16 cellular contexts compared by ENCODE assay signal in the genomic region with DNA sequence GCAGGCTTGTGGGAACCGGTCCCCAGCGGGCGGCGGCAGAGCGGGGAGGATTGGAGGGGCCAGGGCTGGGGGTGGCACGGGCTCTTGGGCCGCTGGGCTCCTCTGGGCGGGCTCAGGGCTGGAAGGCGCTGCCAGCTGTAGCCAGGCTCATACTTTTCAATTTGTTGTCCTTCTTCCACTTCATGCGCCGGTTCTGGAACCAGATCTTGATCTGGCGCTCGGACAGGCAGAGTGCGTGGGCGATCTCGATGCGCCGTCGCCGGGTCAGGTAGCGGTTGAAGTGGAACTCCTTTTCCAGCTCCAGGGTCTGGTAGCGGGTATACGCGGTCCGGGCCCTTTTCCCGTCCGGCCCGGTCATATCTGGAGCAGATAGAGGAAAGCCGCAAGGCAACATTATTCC. TPM values are rescaled to one million over a fixed set of nuclear protein-coding genes. Genes with fewer than 3 reads are reported as not detected.
DNase-seq lines count a peak whose midpoint lies in the region; ATAC-seq, FAIRE-seq and TF ChIP-seq lines count a peak whose summit lies in the region.
"Had no signal": no experiment of that assay in that cellular context is flagged by ENCODE, and none has a peak within 500 bp of the region (broad histone marks: within the 10 kb centered on the region; RNA-seq: fewer than 3 reads in every experiment).

No MANE protein-coding gene starts in this region.

- H3K36me3 ChIP-seq in esophagus muscularis mucosa (no peaks in the 10 kb centered on the region), A673 (ENCODE audit: insufficient read depth, low read length, poor library complexity, severe bottlenecking) (peaks cover 12% of the 10 kb centered on the region)

- no peak overlapping the region for H3K27ac Mint-ChIP-seq in neural crest cell (ENCODE audit: unreplicated experiment)
- H3K27ac Mint-ChIP-seq: CD8-positive, alpha-beta T cell had no signal

- WGBS in esophagus muscularis mucosa, result 31% methylated on average over 17 of the region's 29 CpGs

- H3K4me3 ChIP-seq in esophagus muscularis mucosa (peak overlapping the region; percentile 54 to 64 (median 60)), A673 (ENCODE audit: low read depth, low read length, poor library complexity, severe bottlenecking) (no peak overlapping the region)

- ATAC-seq in GM21526 (IDR thresholded peaks at IDR 0.05; ENCODE audit: low FRiP score, unreplicated experiment), result no peak
- no peak for ATAC-seq in GM18517 (IDR thresholded peaks at IDR 0.05; ENCODE audit: unreplicated experiment)
- ATAC-seq in HG02623 (IDR thresholded peaks at IDR 0.05; ENCODE audit: unreplicated experiment), result no peak
- ATAC-seq: CD8-positive, alpha-beta T cell had no signal

- peaks cover 100% of the 10 kb centered on the region for H3K27me3 Mint-ChIP-seq in neural crest cell (ENCODE audit: low read depth)

- H3K27ac ChIP-seq in esophagus muscularis mucosa (replicated peaks in 1 of 4) (peak overlapping the region; percentile 42 to 72 (median 60)), A673 (ENCODE audit: low read depth, low read length, poor library complexity, severe bottlenecking) (no peak overlapping the region)
- H3K27ac ChIP-seq: testis had no signal

- peak overlapping the region; percentile 92 for H3K4me3 Mint-ChIP-seq in neural crest cell

- peaks cover 16% of the 10 kb centered on the region for H3K4me1 Mint-ChIP-seq in neural crest cell

- no peaks in the 10 kb centered on the region for H3K9me3 Mint-ChIP-seq in neural crest cell
- H3K9me3 Mint-ChIP-seq: CD8-positive, alpha-beta T cell had no signal

- DNase-seq in GM12891 (ENCODE audit: insufficient read length, low spot score) (no peak), M059J (ENCODE audit: low read depth) (peak; percentile 5), esophagus muscularis mucosa (ENCODE audit: extremely low spot score) (no peak), neural crest cell (ENCODE audit: low read depth, low spot score) (no peak), A673 (ENCODE audit: low spot score) (no peak)
- DNase-seq: activated T-cell treated with anti-CD3 and anti-CD28 coated beads for 4 hours; aorta; CD8-positive, alpha-beta T cell; NCI-H1930; SK-N-SH; testis had no signal

- no peaks in the 10 kb centered on the region for H3K9me3 ChIP-seq in esophagus muscularis mucosa
- H3K9me3 ChIP-seq in A673 (ENCODE audit: low read depth, low read length, poor library complexity, severe bottlenecking), result no peaks in the 10 kb centered on the region
- H3K9me3 ChIP-seq: SK-N-SH, testis had no signal

- POLR2A ChIA-PET in A673 (lab: Charles Lee; ENCODE audit: low non-redundant PET), result no interaction called here

- peaks cover 6 to 55% (median 19%) of the 10 kb centered on the region in 4 donors for H3K27me3 ChIP-seq in esophagus muscularis mucosa
- no peaks in the 10 kb centered on the region for H3K27me3 ChIP-seq in A673 (replicated peaks; ENCODE audit: insufficient read depth, low read depth, low read length, poor library complexity)
- H3K27me3 ChIP-seq: testis had no signal

- CTCF ChIA-PET in A673 (lab: Charles Lee), result interaction anchor here (1.5 kb wide), 1 partner anchor 8 kb away, joined by 3 read pairs; no protein-coding TSS in a partner anchor

- FAIRE-seq in GM12891 (lab: Jason Lieb, UNC), result peak; percentile 61
- FAIRE-seq: endometrium, G401.6 had no signal

- BruUV-seq in A673 (replicated peaks; lab: Mats Ljungman, UMichigan), result no TSS peak

- intact Hi-C loops in esophagus muscularis mucosa (cut with DNase I) (loop anchor here (5.0 kb wide), 1 partner anchor 255 kb away; no protein-coding TSS in a partner anchor), A673 (cut with micrococcal nuclease; ENCODE audit: unreplicated experiment) (no loop called here)

- TF ChIP-seq CTCF in esophagus muscularis mucosa (IDR thresholded peaks at IDR 0.05) (no peak), neural crest cell (conservative IDR thresholded peaks at IDR 0.05) (no peak), A673 (conservative IDR thresholded peaks at IDR 0.05; ENCODE audit: low read depth, low read length) (no peak)

- H3K4me1 ChIP-seq in esophagus muscularis mucosa (peaks cover 25 to 54% (median 44%) of the 10 kb centered on the region in 4 donors), A673 (ENCODE audit: insufficient read depth, low read length, poor library complexity, severe bottlenecking) (peaks cover 48% of the 10 kb centered on the region)
- H3K4me1 ChIP-seq: testis had no signal

- TF ChIP-seq EP300 in esophagus muscularis mucosa (IDR thresholded peaks at IDR 0.05), result no peak

- peaks cover 20% of the 10 kb centered on the region for H3K36me3 Mint-ChIP-seq in neural crest cell (ENCODE audit: low read depth)
- H3K36me3 Mint-ChIP-seq: CD8-positive, alpha-beta T cell had no signal

- TF ChIP-seq POLR2A in GM12891 (IDR thresholded peaks at IDR 0.05; ENCODE audit: low read depth, low read length) (no peak), esophagus muscularis mucosa (IDR thresholded peaks at IDR 0.05; ENCODE audit: low read depth) (no peak)

TF ChIP-seq in GM12891, 5 proteins besides CTCF, POLR2A, EP300 and RAD21:
- TF ChIP-seq SPI1 (IDR thresholded peaks at IDR 0.05; ENCODE audit: low read depth, low read length) (no peak), POU2F2 (IDR thresholded peaks at IDR 0.05; ENCODE audit: low read depth, low read length) (no peak), POLR2AphosphoS5 (IDR thresholded peaks at IDR 0.05; ENCODE audit: low read depth, low read length) (no peak)

RNA-seq across cellular contexts. Expression of a gene that starts 1.5 kb away (rescaled TPM):
- polyA plus RNA-seq in GM12891 (2012; ENCODE audit: low read depth, missing spikeins), result not detected
- total RNA-seq in M059J (2014; rRNA removed; shearing (Covaris generic)), result 0.10 and 0.37 TPM in 2 replicates
- total RNA-seq in esophagus muscularis mucosa, result under 1 TPM; 0.17 to 0.83 (median 0.36) TPM
- 2.3 and 2.6 TPM in 2 replicates for total RNA-seq in neural crest cell
- total RNA-seq in A673 (2021), result 5.9 and 6.4 TPM in 2 replicates
- total RNA-seq: CD8-positive, alpha-beta T cell had no signal
- polyA plus RNA-seq: SK-N-SH had no signal

RNA-seq across cellular contexts. Expression of a gene that starts 2.1 kb away (rescaled TPM):
- 6.2 TPM for polyA plus RNA-seq in GM12891 (2012; ENCODE audit: low read depth, missing spikeins)
- total RNA-seq in M059J (2014; rRNA removed; shearing (Covaris generic)), result 10.2 and 15.4 TPM in 2 replicates
- total RNA-seq in esophagus muscularis mucosa, result 10 to 100 TPM; 10.8 to 34.9 (median 28.7) TPM
- 21.9 and 22.8 TPM in 2 replicates for total RNA-seq in neural crest cell
- total RNA-seq in A673 (2021), result 40.7 and 46.1 TPM in 2 replicates

RNA-seq across cellular contexts. Expression of a gene that starts 12.7 kb away (rescaled TPM):
- polyA plus RNA-seq in GM12891 (2012; ENCODE audit: low read depth, missing spikeins), result 0.12 TPM
- total RNA-seq in M059J (2014; rRNA removed; shearing (Covaris generic)), result 6.2 and 9.4 TPM in 2 replicates
- total RNA-seq in esophagus muscularis mucosa (1 to 10 TPM; 2.2 to 5.4 (median 2.9) TPM), neural crest cell (9.6 and 11.5 TPM in 2 replicates), A673 (2021) (19.8 and 27.6 TPM in 2 replicates)
- polyA plus RNA-seq: SK-N-SH had no signal

RNA-seq across cellular contexts. Expression of a gene that starts 13.9 kb away (rescaled TPM):
- polyA plus RNA-seq in GM12891 (2012; ENCODE audit: low read depth, missing spikeins), result 2.6 TPM
- total RNA-seq in M059J (2014; rRNA removed; shearing (Covaris generic)), result 0.20 and 0.57 TPM in 2 replicates
- total RNA-seq in esophagus muscularis mucosa (1 to 10 TPM; 3.5 to 8.3 (median 5.0) TPM), neural crest cell (4.4 and 5.0 TPM in 2 replicates), A673 (2021) (9.7 and 11.9 TPM in 2 replicates)

RNA-seq across cellular contexts. Expression of a gene that starts 18.7 kb away (rescaled TPM):
- 2.3 TPM for polyA plus RNA-seq in GM12891 (2012; ENCODE audit: low read depth, missing spikeins)
- 20.0 and 23.3 TPM in 2 replicates for total RNA-seq in M059J (2014; rRNA removed; shearing (Covaris generic))
- total RNA-seq in esophagus muscularis mucosa (1 to 10 TPM in 1 of 4 donors, under 1 TPM in 3; 0.52 to 1.7 (median 0.66) TPM), neural crest cell (8.5 and 11.4 TPM in 2 replicates), A673 (2021) (32.2 and 37.9 TPM in 2 replicates)
- polyA plus RNA-seq: SK-N-SH had no signal
